ENCODE assay signal across 8 cellular contexts in the genomic region with DNA sequence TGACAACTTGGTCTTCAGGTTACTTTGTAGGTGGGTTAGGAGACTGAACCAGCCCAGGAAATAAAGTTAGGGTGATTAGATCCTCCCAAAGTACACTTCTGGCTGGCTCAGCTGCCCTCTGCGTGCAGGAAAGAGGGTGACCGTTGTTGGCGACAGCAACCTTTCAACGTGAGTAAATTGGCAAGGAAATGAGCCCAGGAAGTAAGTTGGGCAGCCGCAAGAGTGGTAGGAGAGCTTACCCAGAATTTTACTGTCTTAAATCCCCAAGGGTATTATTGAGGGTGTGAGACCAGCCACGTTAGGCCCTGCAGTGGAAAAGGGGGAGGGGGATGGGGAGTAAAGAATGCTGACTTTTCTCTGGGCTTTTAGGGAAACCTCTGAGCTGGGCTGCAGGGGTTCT. TPM values are rescaled to one million over a fixed set of nuclear protein-coding genes. Genes with fewer than 3 reads are reported as not detected.
DNase-seq lines count a peak whose midpoint lies in the region; ATAC-seq and TF ChIP-seq lines count a peak whose summit lies in the region.

No MANE protein-coding gene starts in this region.

- intact Hi-C loops in activated CD4-positive, alpha-beta T cell treated with anti-CD3 and anti-CD28 coated beads for 36 hours (cut with DNase I, micrococcal nuclease), result loop anchor here (5.0 to 10.0 kb wide), 4 partner anchors 145 to 1230 kb away; partner anchors contain the start of genes CD2 (in 1 of the 2) and TTF2 (in 1 of the 2)

- peaks cover 41% of the 10 kb centered on the region for H3K4me1 Mint-ChIP-seq in activated CD4-positive, alpha-beta T cell treated with anti-CD3 and anti-CD28 coated beads for 36 hours

- H3K4me3 ChIP-seq in Jurkat, Clone E6-1 (ENCODE audit: low read length), result peak overlapping the region; percentile 88
- H3K4me3 ChIP-seq in epithelial cell of proximal tubule (ENCODE audit: low read depth, low read length), result peak overlapping the region; percentile 68

- peak overlapping the region; percentile 7 for H3K27ac Mint-ChIP-seq in activated CD4-positive, alpha-beta T cell treated with anti-CD3 and anti-CD28 coated beads for 36 hours

- DNase-seq in Jurkat, Clone E6-1 (ENCODE audit: low read depth, low spot score), result peak; percentile 78
- peak; percentile 61 for DNase-seq in activated CD4-positive, alpha-beta T cell treated with anti-CD3 and anti-CD28 coated beads for 36 hours
- DNase-seq in epithelial cell of proximal tubule (ENCODE audit: low read depth) (no peak), C1 segment of cervical spinal cord (lab: John Stamatoyannopoulos, UW) (no peak), foreskin melanocyte (no peak), SIG-M5 treated with dmso at 0.1 percent for 504 hours (lab: John Stamatoyannopoulos, UW; ENCODE audit: unreplicated experiment) (no peak)
- DNase-seq in stimulated activated CD4-positive, alpha-beta T cell treated with anti-CD3 and anti-CD28 coated beads, Interleukin-15, amount 100 ng/mL, for 24 hours, result peak; percentile 44

- peak overlapping the region; percentile 92 for H3K4me3 Mint-ChIP-seq in activated CD4-positive, alpha-beta T cell treated with anti-CD3 and anti-CD28 coated beads for 36 hours

- CTCF ChIA-PET in activated CD4-positive, alpha-beta T cell treated with anti-CD3 and anti-CD28 coated beads for 36 hours (lab: Charles Lee), result interaction anchor here (0.9 to 2.4 kb wide), 7 partner anchors 14 to 147 kb away, joined by 3 to 15 read pairs (median 5); no protein-coding TSS in a partner anchor

- peaks cover 2% of the 10 kb centered on the region for H3K27me3 Mint-ChIP-seq in activated CD4-positive, alpha-beta T cell treated with anti-CD3 and anti-CD28 coated beads for 36 hours

- TF ChIP-seq CTCF in epithelial cell of proximal tubule (conservative IDR thresholded peaks at IDR 0.05; ENCODE audit: low read depth, low read length), result no peak

- H3K9me3 Mint-ChIP-seq in activated CD4-positive, alpha-beta T cell treated with anti-CD3 and anti-CD28 coated beads for 36 hours (ENCODE audit: low read depth), result no peaks in the 10 kb centered on the region

- peaks cover 2% of the 10 kb centered on the region for H3K36me3 Mint-ChIP-seq in activated CD4-positive, alpha-beta T cell treated with anti-CD3 and anti-CD28 coated beads for 36 hours (ENCODE audit: low read depth)

- peak; percentile 4 for ATAC-seq in activated CD4-positive, alpha-beta T cell treated with anti-CD3 and anti-CD28 coated beads for 36 hours
- no peak for ATAC-seq in GM19463 (IDR thresholded peaks at IDR 0.05; ENCODE audit: unreplicated experiment)

- POLR2A ChIA-PET in activated CD4-positive, alpha-beta T cell treated with anti-CD3 and anti-CD28 coated beads for 36 hours (lab: Charles Lee), result interaction anchor here (1.4 to 3.6 kb wide), 3 partner anchors 45 to 52 kb away, joined by 3 to 21 read pairs (median 6); no protein-coding TSS in a partner anchor

RNA-seq across cellular contexts. Expression of gene TENT5C, which starts 1.6 kb away (rescaled TPM):
- 9.7 TPM for polyA plus RNA-seq in Jurkat, Clone E6-1 (2012; ENCODE audit: insufficient read depth, insufficient read length)
- total RNA-seq in activated CD4-positive, alpha-beta T cell treated with anti-CD3 and anti-CD28 coated beads for 36 hours, result 1 to 10 TPM; 6.0 to 6.4 TPM
- total RNA-seq in epithelial cell of proximal tubule, result under 0.01 TPM in 1 of 2 replicates, not detected in the other

Comparison
In these comparisons a context has a peak if more than half of its experiments do, and no peak if none do; other contexts are left out.
1. DNase-seq: peak in Jurkat, Clone E6-1 (single experiment), activated CD4-positive, alpha-beta T cell treated with anti-CD3 and anti-CD28 coated beads for 36 hours (single experiment) and stimulated activated CD4-positive, alpha-beta T cell treated with anti-CD3 and anti-CD28 coated beads, Interleukin-15, amount 100 ng/mL, for 24 hours (single experiment); none in epithelial cell of proximal tubule (single experiment), C1 segment of cervical spinal cord (0 of 14), foreskin melanocyte (single experiment) and SIG-M5 treated with dmso at 0.1 percent for 504 hours (single experiment).